ENCODE assay signal across 11 cellular contexts in the genomic region with DNA sequence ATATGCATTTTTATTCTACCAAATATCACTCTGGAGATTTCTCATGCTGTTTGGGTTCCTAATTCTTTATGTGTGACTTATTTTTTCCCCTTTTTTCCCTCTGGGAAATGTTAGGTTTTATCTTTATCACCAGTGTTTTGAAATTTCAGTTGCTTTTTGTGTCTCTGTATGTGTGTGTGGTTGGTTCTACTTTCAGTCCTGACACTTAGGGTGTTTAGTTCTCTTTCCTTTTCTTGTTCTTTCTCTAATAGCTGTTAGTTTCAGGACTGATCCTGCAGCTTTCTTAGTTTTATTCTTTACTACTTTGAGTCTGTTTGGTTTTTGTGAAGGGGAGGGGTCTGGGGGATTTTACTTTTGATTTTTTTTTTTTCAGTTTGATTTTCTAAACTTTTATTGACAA. TPM values are rescaled to one million over a fixed set of nuclear protein-coding genes. Genes with fewer than 3 reads are reported as not detected.
DNase-seq lines count a peak whose midpoint lies in the region; ATAC-seq lines count a peak whose summit lies in the region.
"Had no signal": no experiment of that assay in that cellular context is flagged by ENCODE, and none has a peak within 500 bp of the region (broad histone marks: within the 10 kb centered on the region; RNA-seq: fewer than 3 reads in every experiment).

No MANE protein-coding gene starts in this region.

- H3K27ac Mint-ChIP-seq in activated naive CD8-positive, alpha-beta T cell treated with anti-CD3 and anti-CD28 coated beads, Interleukin-2, amount 10 ng/mL, durations not matched to agents 7 days and 5 days, result peak overlapping the region; percentile 48

- POLR2A ChIA-PET in activated naive CD8-positive, alpha-beta T cell treated with anti-CD3 and anti-CD28 coated beads, Interleukin-2, amount 10 ng/mL, durations not matched to agents 7 days and 5 days (lab: Charles Lee), result interaction anchor here (0.9 kb wide), 1 partner anchor 21 kb away, joined by 3 read pairs; no protein-coding TSS in a partner anchor

- peaks cover 20% of the 10 kb centered on the region for H3K4me1 Mint-ChIP-seq in activated naive CD8-positive, alpha-beta T cell treated with anti-CD3 and anti-CD28 coated beads, Interleukin-2, amount 10 ng/mL, durations not matched to agents 7 days and 5 days

- ATAC-seq in GM18498 (IDR thresholded peaks at IDR 0.05; ENCODE audit: unreplicated experiment), result peak; percentile 89
- peak; percentile 91 for ATAC-seq in GM19463 (IDR thresholded peaks at IDR 0.05; ENCODE audit: unreplicated experiment)
- ATAC-seq in HG03108 (IDR thresholded peaks at IDR 0.05; ENCODE audit: unreplicated experiment), result peak; percentile 95
- ATAC-seq in activated naive CD8-positive, alpha-beta T cell treated with anti-CD3 and anti-CD28 coated beads, Interleukin-2, amount 10 ng/mL, durations not matched to agents 7 days and 5 days (ENCODE audit: low read depth), result no peak
- ATAC-seq: Right ventricle myocardium inferior had no signal

- H3K9me3 Mint-ChIP-seq in activated naive CD8-positive, alpha-beta T cell treated with anti-CD3 and anti-CD28 coated beads, Interleukin-2, amount 10 ng/mL, durations not matched to agents 7 days and 5 days, result no peaks in the 10 kb centered on the region
- H3K9me3 Mint-ChIP-seq: IgD-negative memory B cell had no signal

- peaks cover 27% of the 10 kb centered on the region for H3K36me3 Mint-ChIP-seq in activated naive CD8-positive, alpha-beta T cell treated with anti-CD3 and anti-CD28 coated beads, Interleukin-2, amount 10 ng/mL, durations not matched to agents 7 days and 5 days

- H3K27me3 Mint-ChIP-seq in activated naive CD8-positive, alpha-beta T cell treated with anti-CD3 and anti-CD28 coated beads, Interleukin-2, amount 10 ng/mL, durations not matched to agents 7 days and 5 days, result no peaks in the 10 kb centered on the region
- H3K27me3 Mint-ChIP-seq: IgD-negative memory B cell had no signal

- DNase-seq in activated naive CD8-positive, alpha-beta T cell treated with anti-CD3 and anti-CD28 coated beads, Interleukin-2, amount 10 ng/mL, durations not matched to agents 7 days and 5 days, result no peak
- DNase-seq in C1 segment of cervical spinal cord (lab: John Stamatoyannopoulos, UW) (no peak), DMS53 (lab: John Stamatoyannopoulos, UW) (no peak), NCI-H82 (lab: John Stamatoyannopoulos, UW) (no peak)
- DNase-seq in stimulated activated CD4-positive, alpha-beta T cell treated with anti-CD3 and anti-CD28 coated beads, Interleukin-2, amount 100 ng/mL, for 48 hours, result no peak
- DNase-seq: tibial artery had no signal

- H3K4me3 Mint-ChIP-seq in activated naive CD8-positive, alpha-beta T cell treated with anti-CD3 and anti-CD28 coated beads, Interleukin-2, amount 10 ng/mL, durations not matched to agents 7 days and 5 days, result peak overlapping the region; percentile 12

RNA-seq across cellular contexts. Expression of gene PPM1B, which starts 23.1 kb away (rescaled TPM):
- total RNA-seq in activated naive CD8-positive, alpha-beta T cell treated with anti-CD3 and anti-CD28 coated beads, Interleukin-2, amount 10 ng/mL, durations not matched to agents 7 days and 5 days, result 10 to 100 TPM; 59.3 to 60.4 TPM
